In the genomic region with DNA sequence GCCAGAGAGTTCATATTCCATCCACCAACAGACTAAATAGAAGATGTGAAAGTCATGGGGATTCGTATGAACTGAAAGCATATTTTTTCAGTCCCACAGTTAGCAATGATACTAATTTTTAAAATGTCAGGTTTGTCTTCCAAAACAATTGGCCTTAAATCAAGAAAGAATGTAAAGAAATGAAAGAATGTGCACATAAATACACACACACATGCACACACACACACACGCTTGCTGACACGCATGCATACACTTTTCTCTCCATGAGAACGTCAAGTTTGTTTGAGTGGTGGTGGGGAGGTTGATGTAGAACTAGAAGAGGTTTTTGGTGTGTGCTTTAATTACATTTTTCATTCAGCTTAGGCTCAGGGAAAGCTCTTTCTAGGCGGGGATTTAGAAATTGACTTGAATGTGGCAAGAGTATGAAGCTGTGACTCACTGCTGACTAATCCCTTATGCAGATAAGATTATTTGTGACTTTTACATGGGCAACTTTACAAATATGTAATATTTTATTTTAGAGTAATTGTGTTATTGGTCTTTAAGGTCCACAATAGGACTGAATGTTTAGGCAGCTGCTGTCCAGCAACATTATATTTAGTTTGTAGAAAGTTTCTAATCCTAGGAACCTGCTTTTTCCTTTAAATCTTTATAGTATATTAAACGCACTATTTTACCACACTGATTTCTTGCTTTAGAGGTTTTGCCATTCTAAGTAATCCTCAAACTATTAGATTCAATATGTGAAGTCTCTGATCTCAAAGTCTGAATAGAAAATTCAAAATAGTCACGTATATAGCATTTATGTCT, we compare ENCODE assay signal across 11 cellular contexts. TPM values are rescaled to one million over a fixed set of nuclear protein-coding genes. Genes with fewer than 3 reads are reported as not detected.
DNase-seq lines count a peak whose midpoint lies in the region; ATAC-seq, FAIRE-seq and TF ChIP-seq lines count a peak whose summit lies in the region.
"Had no signal": no experiment of that assay in that cellular context is flagged by ENCODE, and none has a peak within 500 bp of the region (broad histone marks: within the 10 kb centered on the region; RNA-seq: fewer than 3 reads in every experiment).

No MANE protein-coding gene starts in this region.

- H2AFZ ChIP-seq in H1 (ENCODE audit: low read length): no peak overlapping the region

- H2AK5ac ChIP-seq in H1 (ENCODE audit: low read depth, low read length): no peak overlapping the region

- no peak for TF ChIP-seq EP300 in H1 (IDR thresholded peaks at IDR 0.05; ENCODE audit: borderline replicate concordance in 1 of 2, low read depth in 2 of 2, low read length in 2 of 2)

- no peak for TF ChIP-seq CTCF in H1 (IDR thresholded peaks at IDR 0.05; ENCODE audit: control extremely low read depth in 1 of 3, insufficient read depth in 1 of 3, low read depth in 1 of 3, low read length in 3 of 3)
- TF ChIP-seq CTCF in omental fat pad (IDR thresholded peaks at IDR 0.05): no peak

- no peak overlapping the region for H3K56ac ChIP-seq in H1 (replicated peaks; ENCODE audit: insufficient read length, low read depth, low read length)

- no peak overlapping the region for H4K5ac ChIP-seq in H1 (ENCODE audit: insufficient read length, low read depth, low read length)

- no peak overlapping the region for H3K27ac ChIP-seq in H1 (ENCODE audit: low read depth, low read length)
- H3K27ac ChIP-seq: stomach had no signal

- no peak overlapping the region for H2BK120ac ChIP-seq in H1 (replicated peaks; ENCODE audit: low read depth, low read length)

- H3K18ac ChIP-seq in H1 (ENCODE audit: extremely low read depth, low read length): no peak overlapping the region

- 83% methylated on average over 7 of the region's 7 CpGs; no CpG with 5 or more reads in 1 of the 2 experiments for WGBS in H1 (ENCODE audit: extremely low coverage in 1 of 2, insufficient coverage in 1 of 2, insufficient read length in 1 of 2, insufficient replicate concordance in 2 of 2, low coverage in 1 of 2, low lambda C conversion rate in 2 of 2, missing lambda C conversion rate in 1 of 2), 2 experiments

- H2BK20ac ChIP-seq in H1 (ENCODE audit: low read length): no peak overlapping the region

- no peak for TF ChIP-seq POLR2A in H1 (IDR thresholded peaks at IDR 0.05; ENCODE audit: control extremely low read depth in 1 of 2, low read depth in 2 of 2, low read length in 2 of 2)

- peaks cover 0 to 97% of the 10 kb centered on the region in 2 experiments; a peak in 3 of 4 replicates for H3K79me2 ChIP-seq in H1 (ENCODE audit: control insufficient read depth in 1 of 2, insufficient read depth in 2 of 2, low read length in 2 of 2)

- H3K27me3 ChIP-seq in H1 (replicated peaks in 1 of 4; ENCODE audit: control insufficient read depth in 3 of 4, extremely low read depth in 1 of 4, insufficient read depth in 3 of 4, low read length in 3 of 4): no peaks in the 10 kb centered on the region

- H4K8ac ChIP-seq in H1 (ENCODE audit: extremely low read depth, insufficient read depth, low read length): no peak overlapping the region

- H3K4me2 ChIP-seq in H1 (ENCODE audit: insufficient read depth in 1 of 2, low read depth in 2 of 2, low read length in 2 of 2): no peak overlapping the region

- no peaks in the 10 kb centered on the region for H3K23me2 ChIP-seq in H1 (ENCODE audit: low read depth, low read length)

- H3K9me3 ChIP-seq in H1 (ENCODE audit: insufficient read depth in 2 of 2, low read depth in 1 of 2, low read length in 1 of 2): peaks cover 0 to 5% of the 10 kb centered on the region in 2 experiments; a peak in 2 of 4 replicates
- H3K9me3 ChIP-seq: stomach had no signal

- H2BK12ac ChIP-seq in H1 (ENCODE audit: low read depth, low read length): no peak overlapping the region

- H3K36me3 ChIP-seq in H1 (ENCODE audit: control insufficient read depth in 2 of 4, insufficient read depth in 4 of 4, low read length in 3 of 4): peaks cover 0 to 5% (median 1%) of the 10 kb centered on the region in 4 experiments; a peak in 3 of 8 replicates
- H3K36me3 ChIP-seq: stomach had no signal

- H3K4ac ChIP-seq in H1 (replicated peaks; ENCODE audit: insufficient read length, low read depth, low read length): no peak overlapping the region

- CTCF ChIA-PET in H1 (lab: Charles Lee; ENCODE audit: partially characterized antibody): interaction anchor here (0.7 to 1.2 kb wide), 3 partner anchors 10 to 151 kb away, joined by 3 read pairs; no protein-coding TSS in a partner anchor

- no peak for TF ChIP-seq RAD21 in H1 (IDR thresholded peaks at IDR 0.05 in 1 of 2, conservative IDR thresholded peaks at IDR 0.05 in 1 of 2; ENCODE audit: low read depth in 2 of 2, low read length in 2 of 2)

- POLR2A ChIA-PET in H1 (lab: Charles Lee; ENCODE audit: partially characterized antibody): interaction anchor here (0.7 to 0.8 kb wide), 2 partner anchors 9 to 10 kb away, joined by 3 read pairs; no protein-coding TSS in a partner anchor

- H4K91ac ChIP-seq in H1 (replicated peaks; ENCODE audit: insufficient read length, low read length): no peak overlapping the region

- H3K4me1 ChIP-seq in H1 (replicated peaks in 1 of 4; ENCODE audit: control insufficient read depth in 3 of 4, insufficient read depth in 4 of 4, low read length in 3 of 4): peaks cover 0 to 9% (median 6%) of the 10 kb centered on the region in 4 experiments; a peak in 3 of 7 replicates

- H2BK15ac ChIP-seq in H1 (ENCODE audit: low read length): no peak overlapping the region

- no peak overlapping the region for H3K4me3 ChIP-seq in H1 (ENCODE audit: extremely low read depth in 1 of 4, insufficient read depth in 2 of 4, low read depth in 3 of 4, low read length in 4 of 4)
- H3K4me3 ChIP-seq: stomach had no signal

- H3K79me1 ChIP-seq in H1 (ENCODE audit: low read depth, low read length): no peaks in the 10 kb centered on the region; the same call in 1 of the 2 replicates

- no peak overlapping the region for H3K14ac ChIP-seq in H1 (ENCODE audit: insufficient read length)

- H3K9ac ChIP-seq in H1 (replicated peaks in 1 of 4; ENCODE audit: extremely low read depth in 1 of 4, low read depth in 3 of 4, low read length in 3 of 4): no peak overlapping the region; a peak in 1 of 7 replicates

- peaks cover 0 to 8% of the 10 kb centered on the region in 2 experiments for H4K20me1 ChIP-seq in H1 (replicated peaks in 1 of 2; ENCODE audit: control insufficient read depth in 1 of 2, insufficient read depth in 2 of 2, low read length in 2 of 2)

- DNase-seq in ELR (ENCODE audit: low read depth) (peak; percentile 93), NCI-H460 (ENCODE audit: extremely low read depth, low read depth) (peak; percentile 12), H1 (ENCODE audit: low read depth in 1 of 2, low spot score in 2 of 2) (no peak), omental fat pad (ENCODE audit: low spot score) (no peak)
- DNase-seq: kidney, NCI-H69, stomach had no signal

- H3K23ac ChIP-seq in H1 (ENCODE audit: insufficient read length): no peak overlapping the region

- H2BK5ac ChIP-seq in H1 (ENCODE audit: low read depth, low read length): no peak overlapping the region

- ATAC-seq in omental fat pad (ENCODE audit: low FRiP score) (peak; percentile 82), HG03045 (IDR thresholded peaks at IDR 0.05; ENCODE audit: unreplicated experiment) (no peak), GM21360 (IDR thresholded peaks at IDR 0.05; ENCODE audit: unreplicated experiment) (no peak), GM19455 (IDR thresholded peaks at IDR 0.05; ENCODE audit: unreplicated experiment) (no peak)

- FAIRE-seq in H1 (lab: Jason Lieb, UNC): peak; percentile 28
- FAIRE-seq: GM12891 had no signal

TF ChIP-seq in H1, 55 proteins besides CTCF, POLR2A, EP300 and RAD21 (continues in another document):
- TF ChIP-seq RFX5 (IDR thresholded peaks at IDR 0.05; ENCODE audit: borderline replicate concordance, low read depth, low read length) (no peak), CTBP2 (IDR thresholded peaks at IDR 0.05; ENCODE audit: borderline replicate concordance, insufficient read depth, insufficient read length, low read length) (no peak), USF2 (IDR thresholded peaks at IDR 0.05; ENCODE audit: low read length) (no peak), SIX5 (IDR thresholded peaks at IDR 0.05; ENCODE audit: low read depth, low read length) (no peak), TAF1 (IDR thresholded peaks at IDR 0.05; ENCODE audit: low read depth, low read length) (no peak)

RNA-seq across cellular contexts. Expression of gene FLT1, which starts 18.8 kb away (rescaled TPM):
- not detected in 2 replicates for total RNA-seq in NCI-H460 (2014; rRNA removed; shearing (Covaris generic))
- not detected in 2 replicates for polyA plus RNA-seq in NCI-H460 (2014; cell fraction: nucleus; rRNA removed)
- total RNA-seq in H1 (2021; fragmentation: NEBNext Ultra II Directional; extraction: Animal tissue kit (Norgen Biotek cat#: 25700)): 82.1 and 90.2 TPM in 2 replicates
- polyA plus RNA-seq in H1 (2011; rRNA removed): 19.7 and 25.3 TPM in 2 replicates
- polyA plus RNA-seq in H1 (2011; cell fraction: cytosol; rRNA removed): 23.1 TPM
- polyA plus RNA-seq in H1 (2011; cell fraction: nucleus; rRNA removed): 64.4 TPM
- 31.7 to 56.7 TPM (median 41.7 TPM) in 4 replicates for polyA plus RNA-seq in H1 (2012, experiment 1 of 2)
- polyA plus RNA-seq in H1 (2012, experiment 2 of 2): 3.4 TPM
- 79.6 TPM for polyA plus RNA-seq in H1 (2013, experiment 1 of 2)
- polyA plus RNA-seq in H1 (2013, experiment 2 of 2): 76.6 TPM
- 73.4 and 80.6 TPM in 2 replicates for polyA minus RNA-seq in H1 (2011; rRNA and poly(A)+ RNA removed)
- polyA minus RNA-seq in H1 (2011; cell fraction: cytosol; rRNA and poly(A)+ RNA removed): 41.2 TPM
- polyA minus RNA-seq in H1 (2011; cell fraction: nucleus; rRNA and poly(A)+ RNA removed): 70.9 TPM
- total RNA-seq in omental fat pad: 100 to 1,000 TPM in 1 of 4 donors, 10 to 100 TPM in 3; 24.8 to 210 (median 65.7) TPM

Comparison
In these comparisons a context has a peak if more than half of its experiments do, and no peak if none do; other contexts are left out.
1. DNase-seq: peak in ELR (single experiment) and NCI-H460 (single experiment); none in H1 (0 of 2) and omental fat pad (single experiment).
2. RNA of gene FLT1, which starts 18.8 kb away (total RNA-seq): 24.8 to 210 TPM in omental fat pad and 82.1 to 90.2 TPM in H1; not detected in NCI-H460; every median in the first group is over 10 times any median in the second.